ENCODE assay signal across 8 cellular contexts in the genomic region with DNA sequence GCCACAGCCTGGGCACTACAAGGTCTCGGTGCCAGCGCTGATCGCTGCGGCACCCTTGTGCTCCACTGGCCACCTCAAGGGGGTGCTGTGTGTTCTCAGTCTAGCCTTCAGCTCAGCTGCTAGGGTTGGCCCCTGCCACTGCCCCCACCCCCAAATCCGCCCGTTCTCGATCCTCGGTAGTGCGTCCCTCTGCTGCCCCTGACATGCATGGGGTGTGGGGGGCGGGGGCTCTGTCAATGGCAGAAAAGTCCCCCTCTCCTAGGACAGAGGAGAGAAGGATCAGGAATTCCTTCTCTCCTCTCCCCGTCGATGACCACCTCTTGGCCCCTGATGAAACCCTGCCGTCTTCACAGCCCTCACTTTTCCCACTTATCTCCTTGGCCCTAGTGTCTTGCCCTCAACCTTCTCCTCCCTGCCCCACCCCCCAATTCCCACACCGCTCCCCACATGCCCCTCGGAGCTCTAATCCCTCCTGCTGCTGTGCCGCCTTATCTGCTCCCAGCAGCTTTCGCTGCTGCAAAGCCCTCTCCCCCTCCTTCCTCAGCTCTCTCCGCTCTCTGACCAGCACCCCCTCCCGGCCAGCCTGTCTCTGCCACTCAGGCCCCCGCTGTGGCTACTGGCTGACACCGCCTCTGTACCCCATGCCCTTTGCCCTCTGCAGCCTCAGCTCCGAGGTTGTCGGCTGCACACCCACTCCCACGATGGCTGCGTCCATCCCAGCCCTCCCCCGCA. TPM values are rescaled to one million over a fixed set of nuclear protein-coding genes. Genes with fewer than 3 reads are reported as not detected.
DNase-seq lines count a peak whose midpoint lies in the region; ATAC-seq and TF ChIP-seq lines count a peak whose summit lies in the region.

No MANE protein-coding gene starts in this region.

- peak overlapping the region in 7 of 8 donors; percentile 60 to 84 (median 72) for H3K4me3 Mint-ChIP-seq in naive B cell

- peaks cover 0 to 56% (median 12%) of the 10 kb centered on the region in 4 donors for H3K4me1 ChIP-seq in tibial nerve

- peaks cover 0 to 39% of the 10 kb centered on the region in 2 donors for H3K36me3 Mint-ChIP-seq in naive B cell

- peak; percentile 65 for ATAC-seq in HG03066 (IDR thresholded peaks at IDR 0.05; ENCODE audit: low read depth, unreplicated experiment)
- ATAC-seq in esophagus mucosa = peak; percentile 63
- ATAC-seq in naive B cell (ENCODE audit: low read depth in 2 of 2) = peak; percentile 79 to 84

- peaks cover 0 to 66% of the 10 kb centered on the region in 2 donors for H3K27me3 ChIP-seq in tibial nerve

- TF ChIP-seq EP300 in tibial nerve (IDR thresholded peaks at IDR 0.05) = no peak

- H3K27me3 Mint-ChIP-seq in naive B cell = peaks cover 30 to 79% (median 71%) of the 10 kb centered on the region in 3 donors

- TF ChIP-seq CTCF in tibial nerve (IDR thresholded peaks at IDR 0.05) = peak; percentile 63 to 70 (median 66)

- peaks cover 0 to 3% (median 0%) of the 10 kb centered on the region in 7 donors for H3K9me3 Mint-ChIP-seq in naive B cell

- H3K27ac ChIP-seq in tibial nerve = peak overlapping the region in 2 of 4 donors; percentile 2 to 39

- peak overlapping the region; percentile 2 to 41 (median 9) for H3K4me3 ChIP-seq in tibial nerve

- peaks cover 0 to 29% (median 0%) of the 10 kb centered on the region in 3 donors for H3K36me3 ChIP-seq in tibial nerve

- WGBS in tibial nerve, 2 donors = 2 to 4% methylated on average over 26 of the region's 26 CpGs

- H3K9me3 ChIP-seq in tibial nerve = no peaks in the 10 kb centered on the region

- H3K4me1 Mint-ChIP-seq in naive B cell = peaks cover 40 to 45% (median 44%) of the 10 kb centered on the region in 3 donors

- H3K27ac Mint-ChIP-seq in naive B cell = peak overlapping the region in 2 of 6 donors; percentile 20 to 38

- TF ChIP-seq POLR2A in tibial nerve (IDR thresholded peaks at IDR 0.05) = no peak

- DNase-seq in SIG-M5 treated with dmso at 0.1 percent for 504 hours (lab: John Stamatoyannopoulos, UW; ENCODE audit: unreplicated experiment) (peak; percentile 34), SIG-M5 (lab: John Stamatoyannopoulos, UW) (no peak), NCI-H82 (lab: John Stamatoyannopoulos, UW) (peak; percentile 98), activated T-cell treated with anti-CD3 and anti-CD28 coated beads for 1 hour (ENCODE audit: low read depth) (peak; percentile 40), naive B cell (peak; percentile 30), tibial nerve (ENCODE audit: low spot score in 2 of 2) (peak in 1 of 2 donors; percentile 37)

RNA-seq across cellular contexts. Expression of gene ASIC4, which starts 4.3 kb away (rescaled TPM):
- total RNA-seq in esophagus mucosa = not detected
- not detected for polyA plus RNA-seq in naive B cell (ENCODE audit: low read depth in 6 of 6)
- total RNA-seq in tibial nerve = 1 to 10 TPM in 1 of 4 donors, under 1 TPM in 1, not detected in 2; 0.42 to 3.0 TPM

RNA-seq across cellular contexts. Expression of gene GMPPA, which starts 11.3 kb away (rescaled TPM):
- total RNA-seq in esophagus mucosa (19.9 TPM), tibial nerve (10 to 100 TPM; 18.8 to 29.7 (median 27.8) TPM)
- polyA plus RNA-seq in naive B cell (ENCODE audit: low read depth in 6 of 6) = 10 to 100 TPM; 18.2 to 38.8 (median 22.9) TPM

RNA-seq across cellular contexts. Expression of gene CHPF, which starts 33.7 kb away (rescaled TPM):
- total RNA-seq in esophagus mucosa (27.1 TPM), tibial nerve (10 to 100 TPM; 51.3 to 91.2 (median 62.9) TPM)
- 1 to 10 TPM in 1 of 6 donors, under 1 TPM in 5; 0.17 to 5.0 (median 0.41) TPM for polyA plus RNA-seq in naive B cell (ENCODE audit: low read depth in 6 of 6)

RNA-seq across cellular contexts. Expression of gene TMEM198, which starts 33.9 kb away (rescaled TPM):
- total RNA-seq in esophagus mucosa = 1.2 TPM
- polyA plus RNA-seq in naive B cell (ENCODE audit: low read depth in 6 of 6) = 1 to 10 TPM in 1 of 6 donors, not detected in 5; 1.2 TPM
- total RNA-seq in tibial nerve = 1 to 10 TPM; 1.6 to 2.4 (median 1.9) TPM
